ENCODE assay signal across 10 cellular contexts in the genomic region with DNA sequence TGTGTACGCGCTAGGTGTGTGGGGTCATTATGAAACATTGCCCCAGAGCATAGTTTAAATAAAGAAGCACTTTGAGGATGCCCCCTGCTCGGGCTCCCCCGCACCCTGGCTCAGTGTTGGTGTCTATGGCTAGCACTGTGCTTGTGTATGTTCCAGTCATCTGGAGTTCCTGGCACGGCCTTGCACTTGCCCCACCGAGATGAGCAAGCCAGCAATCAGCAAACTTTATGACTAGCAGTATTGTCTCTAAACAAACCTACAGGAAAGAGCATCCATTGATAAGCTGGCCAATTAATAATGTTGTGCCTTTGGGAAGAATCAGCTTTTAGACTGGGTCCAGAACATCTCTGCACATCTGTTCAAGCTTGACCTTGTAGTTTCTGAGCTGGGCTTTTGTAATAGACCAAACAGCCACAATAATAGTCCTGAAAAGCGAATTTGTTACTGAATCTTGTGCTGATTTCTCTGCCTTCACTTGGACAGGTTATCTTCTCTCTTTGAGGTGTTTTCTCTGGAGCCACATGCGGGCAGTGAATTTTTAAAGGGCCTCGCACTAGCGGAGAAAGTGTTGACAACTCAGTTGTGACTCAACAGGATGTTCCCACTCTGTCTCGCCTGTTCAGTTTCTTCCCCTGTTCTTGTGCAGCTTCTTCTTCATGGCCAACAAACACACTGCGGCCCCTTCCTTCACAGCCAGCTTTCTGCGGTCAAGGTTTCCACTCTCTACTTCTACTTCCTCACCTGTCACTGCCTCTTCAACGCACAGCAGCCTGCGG. TPM values are rescaled to one million over a fixed set of nuclear protein-coding genes. Genes with fewer than 3 reads are reported as not detected.
A peak's percentile ranks its signal among the peaks of the same experiment; 100 is the strongest.
DNase-seq lines count a peak whose midpoint lies in the region; ATAC-seq, FAIRE-seq and TF ChIP-seq lines count a peak whose summit lies in the region.
"Had no signal": no experiment of that assay in that cellular context is flagged by ENCODE, and none has a peak within 500 bp of the region (broad histone marks: within the 10 kb centered on the region; RNA-seq: fewer than 3 reads in every experiment).

No MANE protein-coding gene starts in this region.

- intact Hi-C loops in Calu3 (cut with micrococcal nuclease; ENCODE audit: unreplicated experiment), result loop anchor here (5.0 kb wide), 1 partner anchor 68 kb away; no protein-coding TSS in a partner anchor
- intact Hi-C loops in activated T-helper 1 cell treated with anti-CD3 and anti-CD28 coated beads, Interleukin-12 subunit alpha, Interleukin-12 subunit beta, Interleukin-2, Interleukin-4 antibody, amounts not matched to agents 30 ng/mL and 10 ng/mL and 1 ng/mL, durations not matched to agents 14 hours and 24 hours and 36 hours (cut with micrococcal nuclease), result no loop called here

- peak overlapping the region; percentile 64 for H3K9ac ChIP-seq in HUES64 (ENCODE audit: low read depth, low read length)

- FAIRE-seq in small intestine (lab: Jason Lieb, UNC), result no peak
- FAIRE-seq: K562 had no signal

- H3K9me3 ChIP-seq in HUES64 (ENCODE audit: insufficient read depth, low read depth, low read length), result no peaks in the 10 kb centered on the region
- no peaks in the 10 kb centered on the region for H3K9me3 ChIP-seq in small intestine (ENCODE audit: control insufficient read depth, low read depth)

- H3K4me1 ChIP-seq in HUES64 (ENCODE audit: insufficient read depth, low read length) (peaks cover 10% of the 10 kb centered on the region; the same call in 1 of the 2 replicates), small intestine (ENCODE audit: control insufficient read depth in 2 of 2, insufficient read depth in 1 of 2, low read depth in 1 of 2, low read length in 1 of 2) (no peaks in the 10 kb centered on the region)

- WGBS in HUES64, result 83% methylated on average over 15 of the region's 15 CpGs
- WGBS in small intestine, 3 donors, result 53 to 64% (median 59%) methylated on average over 14 to 15 of the region's 15 CpGs

- no peaks in the 10 kb centered on the region for H3K27me3 Mint-ChIP-seq in Calu3 (ENCODE audit: unreplicated experiment)
- H3K27me3 Mint-ChIP-seq in activated T-helper 1 cell treated with anti-CD3 and anti-CD28 coated beads, Interleukin-12 subunit alpha, Interleukin-12 subunit beta, Interleukin-2, Interleukin-4 antibody, amounts not matched to agents 30 ng/mL and 10 ng/mL and 1 ng/mL, durations not matched to agents 14 hours and 24 hours and 36 hours (ENCODE audit: insufficient read depth), result peaks cover 10% of the 10 kb centered on the region

- H3K27me3 ChIP-seq in HUES64 (ENCODE audit: insufficient read depth, low read length) (0 out of 2 replicates have a peak, but pooled peaks cover 10% of the 10 kb centered on the region), layer of hippocampus (ENCODE audit: control insufficient read depth, insufficient read depth, low read length) (no peaks in the 10 kb centered on the region), small intestine (ENCODE audit: control insufficient read depth in 2 of 2, insufficient read depth in 2 of 2, low read length in 2 of 2) (no peaks in the 10 kb centered on the region)

- no peak overlapping the region for H3K27ac Mint-ChIP-seq in Calu3 (ENCODE audit: unreplicated experiment)
- no peak overlapping the region for H3K27ac Mint-ChIP-seq in activated T-helper 1 cell treated with anti-CD3 and anti-CD28 coated beads, Interleukin-12 subunit alpha, Interleukin-12 subunit beta, Interleukin-2, Interleukin-4 antibody, amounts not matched to agents 30 ng/mL and 10 ng/mL and 1 ng/mL, durations not matched to agents 14 hours and 24 hours and 36 hours

- H3K36me3 Mint-ChIP-seq in Calu3 (ENCODE audit: insufficient read depth, unreplicated experiment), result peaks cover 22% of the 10 kb centered on the region
- no peaks in the 10 kb centered on the region for H3K36me3 Mint-ChIP-seq in activated T-helper 1 cell treated with anti-CD3 and anti-CD28 coated beads, Interleukin-12 subunit alpha, Interleukin-12 subunit beta, Interleukin-2, Interleukin-4 antibody, amounts not matched to agents 30 ng/mL and 10 ng/mL and 1 ng/mL, durations not matched to agents 14 hours and 24 hours and 36 hours (ENCODE audit: low read depth)

- no peaks in the 10 kb centered on the region for H3K9me3 Mint-ChIP-seq in Calu3 (ENCODE audit: low read depth, unreplicated experiment)
- no peaks in the 10 kb centered on the region for H3K9me3 Mint-ChIP-seq in activated T-helper 1 cell treated with anti-CD3 and anti-CD28 coated beads, Interleukin-12 subunit alpha, Interleukin-12 subunit beta, Interleukin-2, Interleukin-4 antibody, amounts not matched to agents 30 ng/mL and 10 ng/mL and 1 ng/mL, durations not matched to agents 14 hours and 24 hours and 36 hours

- ATAC-seq in GM19452 (IDR thresholded peaks at IDR 0.05; ENCODE audit: unreplicated experiment), result no peak
- ATAC-seq: K562 had no signal

- CTCF ChIA-PET in Calu3 (lab: Charles Lee), result no interaction called here

- H3K36me3 ChIP-seq in HUES64 (ENCODE audit: insufficient read depth, low read length), result no peaks in the 10 kb centered on the region
- no peaks in the 10 kb centered on the region for H3K36me3 ChIP-seq in small intestine (ENCODE audit: control insufficient read depth in 2 of 2, insufficient read depth in 2 of 2, low read length in 2 of 2)

- H3K4me1 Mint-ChIP-seq in Calu3 (ENCODE audit: low read depth, unreplicated experiment), result peaks cover 25% of the 10 kb centered on the region
- no peaks in the 10 kb centered on the region for H3K4me1 Mint-ChIP-seq in activated T-helper 1 cell treated with anti-CD3 and anti-CD28 coated beads, Interleukin-12 subunit alpha, Interleukin-12 subunit beta, Interleukin-2, Interleukin-4 antibody, amounts not matched to agents 30 ng/mL and 10 ng/mL and 1 ng/mL, durations not matched to agents 14 hours and 24 hours and 36 hours (ENCODE audit: low read depth)

- H3K4me3 ChIP-seq in HUES64 (ENCODE audit: low read length) (peak overlapping the region; percentile 73), small intestine (ENCODE audit: low read depth in 1 of 2, low read length in 2 of 2) (no peak overlapping the region)
- H3K4me3 ChIP-seq: K562, PC-9 had no signal

- no peak for TF ChIP-seq CTCF in Calu3 (IDR thresholded peaks at IDR 0.05; ENCODE audit: unreplicated experiment)

- H3K4me3 Mint-ChIP-seq in Calu3 (ENCODE audit: low read depth, unreplicated experiment), result no peak overlapping the region
- H3K4me3 Mint-ChIP-seq in activated T-helper 1 cell treated with anti-CD3 and anti-CD28 coated beads, Interleukin-12 subunit alpha, Interleukin-12 subunit beta, Interleukin-2, Interleukin-4 antibody, amounts not matched to agents 30 ng/mL and 10 ng/mL and 1 ng/mL, durations not matched to agents 14 hours and 24 hours and 36 hours, result no peak overlapping the region

- no TSS peak for BruUV-seq in Calu3 (replicated peaks; lab: Mats Ljungman, UMichigan)

- H3K27ac ChIP-seq in HUES64 (ENCODE audit: low read depth, low read length) (no peak overlapping the region; the same call in 1 of the 2 replicates), layer of hippocampus (ENCODE audit: low read depth, low read length) (peak overlapping the region; percentile 92), small intestine (ENCODE audit: low read depth in 1 of 2, low read length in 1 of 2) (peak overlapping the region in 1 of 2 donors; percentile 83)
- H3K27ac ChIP-seq: PC-9 had no signal

- DNase-seq in dermis blood vessel endothelial cell (peak; percentile 37), small intestine (peak; percentile 16), Calu3 (no peak)
- DNase-seq in NK-92 treated with Interleukin-12 subunit alpha and Interleukin-12 subunit beta, amount 100 ng/mL, for 24 hours (lab: John Stamatoyannopoulos, UW), result no peak
- no peak for DNase-seq in activated T-helper 1 cell treated with anti-CD3 and anti-CD28 coated beads, Interleukin-12 subunit alpha, Interleukin-12 subunit beta, Interleukin-2, Interleukin-4 antibody, amounts not matched to agents 30 ng/mL and 10 ng/mL and 1 ng/mL, durations not matched to agents 14 hours and 24 hours and 36 hours (ENCODE audit: low spot score)
- DNase-seq: PC-9 had no signal

RNA-seq across cellular contexts. Expression of gene SHROOM4, which starts 0.9 kb away (rescaled TPM):
- 1.4 TPM for polyA plus RNA-seq in HUES64 (2013, experiment 1 of 2)
- polyA plus RNA-seq in HUES64 (2013, experiment 2 of 2), result 1.7 TPM
- total RNA-seq in dermis blood vessel endothelial cell (39.0 and 47.0 TPM in 2 replicates), Calu3 (2022) (2.7 and 3.2 TPM in 2 replicates)
- polyA plus RNA-seq in small intestine, result 1 to 10 TPM in 1 of 3 donors, under 1 TPM in 2; under 0.01 to 3.1 (median 0.54) TPM
- total RNA-seq in activated T-helper 1 cell treated with anti-CD3 and anti-CD28 coated beads, Interleukin-12 subunit alpha, Interleukin-12 subunit beta, Interleukin-2, Interleukin-4 antibody, amounts not matched to agents 30 ng/mL and 10 ng/mL and 1 ng/mL, durations not matched to agents 14 hours and 24 hours and 36 hours, result not detected in 2 replicates
- total RNA-seq: K562 had no signal
- polyA plus RNA-seq: K562 had no signal

Comparison
In these comparisons a context has a peak if more than half of its experiments do, and no peak if none do; other contexts are left out.
1. DNase-seq: peak in dermis blood vessel endothelial cell (single experiment) and small intestine (single experiment); none in NK-92 treated with Interleukin-12 subunit alpha and Interleukin-12 subunit beta, amount 100 ng/mL, for 24 hours (single experiment), Calu3 (single experiment) and activated T-helper 1 cell treated with anti-CD3 and anti-CD28 coated beads, Interleukin-12 subunit alpha, Interleukin-12 subunit beta, Interleukin-2, Interleukin-4 antibody, amounts not matched to agents 30 ng/mL and 10 ng/mL and 1 ng/mL, durations not matched to agents 14 hours and 24 hours and 36 hours (single experiment).